In the genomic region with DNA sequence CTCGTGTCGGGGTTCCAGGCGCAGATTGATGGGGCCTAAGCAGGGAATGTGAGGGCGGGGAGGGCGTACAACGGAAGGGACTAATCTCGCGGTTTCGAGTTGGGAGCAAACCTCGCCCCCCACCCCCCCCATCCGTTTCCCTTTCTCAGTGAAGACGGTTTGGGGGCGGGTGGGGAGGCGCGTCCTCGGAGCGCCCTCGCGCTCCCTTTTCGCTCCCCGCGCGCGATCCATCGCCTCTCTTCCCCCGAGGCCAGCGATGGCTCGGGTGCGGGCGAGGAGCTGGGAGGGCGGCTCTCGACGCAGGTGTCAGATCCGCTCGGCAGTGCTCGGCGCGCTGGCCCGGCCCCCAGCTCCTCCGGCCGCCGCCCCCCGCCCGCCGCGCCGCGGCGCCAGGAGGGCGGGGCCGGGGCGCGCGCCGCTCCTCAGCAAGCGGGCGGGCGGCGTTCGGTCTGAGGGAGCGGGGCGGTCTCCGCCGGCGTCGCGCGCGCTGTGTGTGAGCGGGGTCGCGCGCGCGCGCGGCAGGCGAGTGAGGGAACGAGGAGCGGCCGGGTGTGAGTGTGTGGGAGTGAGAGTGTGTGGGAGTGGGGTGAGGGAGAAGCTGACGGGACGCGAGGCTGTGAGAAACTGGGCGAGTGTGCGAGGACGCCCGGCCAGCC, we compare ENCODE assay signal across 8 cellular contexts. TPM values are rescaled to one million over a fixed set of nuclear protein-coding genes. Genes with fewer than 3 reads are reported as not detected.
DNase-seq lines count a peak whose midpoint lies in the region; ATAC-seq, FAIRE-seq and TF ChIP-seq lines count a peak whose summit lies in the region.

A gene with protein sequence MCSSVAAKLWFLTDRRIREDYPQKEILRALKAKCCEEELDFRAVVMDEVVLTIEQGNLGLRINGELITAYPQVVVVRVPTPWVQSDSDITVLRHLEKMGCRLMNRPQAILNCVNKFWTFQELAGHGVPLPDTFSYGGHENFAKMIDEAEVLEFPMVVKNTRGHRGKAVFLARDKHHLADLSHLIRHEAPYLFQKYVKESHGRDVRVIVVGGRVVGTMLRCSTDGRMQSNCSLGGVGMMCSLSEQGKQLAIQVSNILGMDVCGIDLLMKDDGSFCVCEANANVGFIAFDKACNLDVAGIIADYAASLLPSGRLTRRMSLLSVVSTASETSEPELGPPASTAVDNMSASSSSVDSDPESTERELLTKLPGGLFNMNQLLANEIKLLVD (plus strand): TSS at position 516 of the 656 bp plus-strand sequence. CDS start 15,876 bp downstream, outside the sequence.

- H4K20me1 ChIP-seq in HepG2 (ENCODE audit: insufficient read depth, low read length) = no peaks in the 10 kb centered on the region

- H3K9ac ChIP-seq in HepG2 (ENCODE audit: insufficient read depth, low read depth, low read length) = no peak within 1 kb of the TSS

- TF ChIP-seq EP300 in HepG2 (IDR thresholded peaks at IDR 0.05; ENCODE audit: low read depth in 2 of 2, low read length in 2 of 2) (no peak), HepG2 (CRISPR knock-in tag; IDR thresholded peaks at IDR 0.05; ENCODE audit: borderline replicate concordance) (no peak)

- H3K4me3 ChIP-seq in HepG2 (replicated peaks in 1 of 3; ENCODE audit: insufficient read depth in 1 of 3, low read depth in 2 of 3, low read length in 3 of 3) = peak within 1 kb of the TSS; percentile 59 to 75 (median 70); a peak in 4 of 6 replicates

- intact Hi-C loops in HepG2 (cut with micrococcal nuclease; ENCODE audit: unreplicated experiment) = no loop called here

- under 1% methylated on average over 46 of the region's 88 CpGs for WGBS in HepG2 (ENCODE audit: low lambda C conversion rate)

- no peaks in the 10 kb centered on the region for H3K9me3 ChIP-seq in HepG2 (ENCODE audit: low read length)

- no peak for TF ChIP-seq RAD21 in HepG2 (CRISPR knock-in tag; IDR thresholded peaks at IDR 0.05)

- ATAC-seq in HG03097 (IDR thresholded peaks at IDR 0.05; ENCODE audit: low FRiP score, unreplicated experiment) (peak; percentile 68), HepG2 (peak; percentile 87)

- H3K4me2 ChIP-seq in HepG2 (ENCODE audit: low read depth, low read length) = peak within 1 kb of the TSS; percentile 79

- H3K27me3 ChIP-seq in HepG2 (ENCODE audit: control insufficient read depth in 1 of 2, insufficient read depth in 2 of 2, low read length in 2 of 2) = peaks cover 3 to 41% of the 10 kb centered on the region in 2 experiments; a peak in 3 of 5 replicates

- H3K36me3 ChIP-seq in HepG2 (replicated peaks in 1 of 2; ENCODE audit: control insufficient read depth in 1 of 2, insufficient read depth in 2 of 2, low read length in 2 of 2) = no peaks in the 10 kb centered on the region

- no peak for TF ChIP-seq CTCF in HepG2 (CRISPR knock-in tag; IDR thresholded peaks at IDR 0.05)

- in situ Hi-C loops in HepG2 (cut with HindIII; ENCODE audit: extremely low pct_ligation_motif_present, low pct_unique_long_range_greater_than_20kb) = no loop called here

- no peak for FAIRE-seq in HepG2 (lab: Jason Lieb, UNC)

- H2AFZ ChIP-seq in HepG2 (ENCODE audit: low read length) = no peak within 1 kb of the TSS

- no peaks in the 10 kb centered on the region for H3K9me3 Mint-ChIP-seq in activated CD4-positive, alpha-beta T cell treated with anti-CD3 and anti-CD28 coated beads, Interleukin-2, amount 10 ng/mL, durations not matched to agents 7 days and 5 days

- H3K27me3 Mint-ChIP-seq in activated CD4-positive, alpha-beta T cell treated with anti-CD3 and anti-CD28 coated beads, Interleukin-2, amount 10 ng/mL, durations not matched to agents 7 days and 5 days = peaks cover 41% of the 10 kb centered on the region

- no TSS peak for BruUV-seq in HepG2 (replicated peaks; lab: Mats Ljungman, UMichigan)

- peak within 1 kb of the TSS; percentile 88 for H3K27ac Mint-ChIP-seq in activated CD4-positive, alpha-beta T cell treated with anti-CD3 and anti-CD28 coated beads, Interleukin-2, amount 10 ng/mL, durations not matched to agents 7 days and 5 days

- peak within 1 kb of the TSS; percentile 87 for H3K4me3 Mint-ChIP-seq in activated CD4-positive, alpha-beta T cell treated with anti-CD3 and anti-CD28 coated beads, Interleukin-2, amount 10 ng/mL, durations not matched to agents 7 days and 5 days

- peaks cover 19% of the 10 kb centered on the region for H3K4me1 Mint-ChIP-seq in activated CD4-positive, alpha-beta T cell treated with anti-CD3 and anti-CD28 coated beads, Interleukin-2, amount 10 ng/mL, durations not matched to agents 7 days and 5 days

- POLR2A ChIA-PET in activated CD4-positive, alpha-beta T cell treated with anti-CD3 and anti-CD28 coated beads, Interleukin-2, amount 10 ng/mL, durations not matched to agents 7 days and 5 days (lab: Charles Lee) = no interaction called here
- POLR2A ChIA-PET in HepG2 (lab: Yijun Ruan, JAX) = no interaction called here

- H3K4me1 ChIP-seq in HepG2 (ENCODE audit: insufficient read depth, low read length) = peaks cover 8% of the 10 kb centered on the region

- peaks cover 2% of the 10 kb centered on the region for H3K36me3 Mint-ChIP-seq in activated CD4-positive, alpha-beta T cell treated with anti-CD3 and anti-CD28 coated beads, Interleukin-2, amount 10 ng/mL, durations not matched to agents 7 days and 5 days (ENCODE audit: low read depth)

- H3K79me2 ChIP-seq in HepG2 (ENCODE audit: insufficient read depth, low read length) = no peaks in the 10 kb centered on the region

- peak; percentile 44 to 76 for DNase-seq in activated CD8-positive, alpha-beta memory T cell treated with anti-CD3 and anti-CD28 coated beads for 1 hour (ENCODE audit: extremely low read depth in 1 of 2, low read depth in 1 of 2)
- DNase-seq in activated CD8-positive, alpha-beta memory T cell treated with anti-CD3 and anti-CD28 coated beads for 24 hours = no peak
- DNase-seq in NCI-H345 (lab: John Stamatoyannopoulos, UW) = peak; percentile 89
- DNase-seq in activated CD4-positive, alpha-beta T cell treated with anti-CD3 and anti-CD28 coated beads, Interleukin-2, amount 10 ng/mL, durations not matched to agents 7 days and 5 days = peak; percentile 65
- peak; percentile 84 for DNase-seq in dermis blood vessel endothelial cell
- no peak for DNase-seq in HepG2 (ENCODE audit: low spot score)
- DNase-seq in stimulated activated CD4-positive, alpha-beta T cell treated with anti-CD3 and anti-CD28 coated beads, Interleukin-2, amount 100 ng/mL, for 24 hours = peak; percentile 78

- no peak within 1 kb of the TSS for H3K27ac ChIP-seq in HepG2 (ENCODE audit: extremely low read length, insufficient read depth, low read length)

- no peak for TF ChIP-seq POLR2A in HepG2 (IDR thresholded peaks at IDR 0.05; ENCODE audit: insufficient read depth in 1 of 2, low read depth in 2 of 2, low read length in 2 of 2)

- CTCF ChIA-PET in activated CD4-positive, alpha-beta T cell treated with anti-CD3 and anti-CD28 coated beads, Interleukin-2, amount 10 ng/mL, durations not matched to agents 7 days and 5 days (lab: Charles Lee) = interaction anchor here (0.9 kb wide), 1 partner anchor 20 kb away, joined by 3 read pairs; no protein-coding TSS in a partner anchor
- CTCF ChIA-PET in HepG2 (lab: Yijun Ruan, JAX; ENCODE audit: low intra/inter-chr PET ratio, low total read pairs) = no interaction called here

TF ChIP-seq in HepG2, 621 proteins besides CTCF, POLR2A, EP300 and RAD21 (continues in another document):
- TF ChIP-seq ZNF333 (CRISPR knock-in tag; IDR thresholded peaks at IDR 0.05; ENCODE audit: borderline replicate concordance) = no peak
- no peak for TF ChIP-seq MAZ (IDR thresholded peaks at IDR 0.05; ENCODE audit: borderline replicate concordance, low read depth, low read length)
- 0 out of 2 replicates have a peak, but pooled peaks have one; percentile 27 for TF ChIP-seq MAZ (CRISPR knock-in tag; IDR thresholded peaks at IDR 0.05; ENCODE audit: low read depth)
- TF ChIP-seq, protein P1, sequence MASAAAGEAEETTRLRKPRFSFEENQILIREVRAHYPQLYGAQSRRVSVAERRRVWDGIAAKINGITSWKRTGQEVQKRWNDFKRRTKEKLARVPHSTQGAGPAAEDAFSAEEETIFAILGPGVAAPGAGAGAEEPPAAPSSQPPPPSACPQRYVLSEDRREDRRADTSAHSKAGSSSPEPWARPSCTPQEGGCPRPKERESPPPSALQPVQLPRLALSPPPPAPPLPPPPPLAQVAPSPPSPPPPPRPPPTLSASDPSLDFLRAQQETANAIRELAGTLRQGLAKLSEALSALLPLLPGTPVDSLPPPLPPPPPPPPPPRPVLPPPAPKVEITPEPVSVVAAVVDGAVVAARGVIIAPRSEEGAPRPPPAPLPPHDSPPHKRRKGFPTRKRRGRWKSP (CRISPR knock-in tag; IDR thresholded peaks at IDR 0.05) = no peak
- TF ChIP-seq ZNF674 (CRISPR knock-in tag; IDR thresholded peaks at IDR 0.05; ENCODE audit: low read depth) = no peak
- TF ChIP-seq RFX5 (IDR thresholded peaks at IDR 0.05; ENCODE audit: low read depth, low read length) = no peak
- no peak for TF ChIP-seq TEAD2 (CRISPR knock-in tag; IDR thresholded peaks at IDR 0.05)

RNA-seq across cellular contexts. Expression of the gene that starts here (rescaled TPM):
- total RNA-seq in activated CD4-positive, alpha-beta T cell treated with anti-CD3 and anti-CD28 coated beads, Interleukin-2, amount 10 ng/mL, durations not matched to agents 7 days and 5 days = 1 to 10 TPM; 4.7 TPM
- 46.4 and 180 TPM in 2 replicates for total RNA-seq in dermis blood vessel endothelial cell
- 0.21 and 0.33 TPM in 2 replicates for total RNA-seq in HepG2 (2016; rRNA removed; fragmentation: Illumina TruSeq; extraction: Trizol)
- total RNA-seq in HepG2 (2016; cell fraction: cytosol; rRNA removed; fragmentation: Illumina TruSeq; extraction: Trizol; ENCODE audit: low read depth) = not detected in 2 replicates
- total RNA-seq in HepG2 (2016; cell fraction: insoluble cytoplasmic fraction; rRNA removed; fragmentation: Illumina TruSeq; extraction: Trizol) = 0.22 and 0.39 TPM in 2 replicates
- total RNA-seq in HepG2 (2016; cell fraction: membrane; rRNA removed; fragmentation: Illumina TruSeq; extraction: Trizol) = 0.03 TPM in 1 of 2 replicates, not detected in the other
- total RNA-seq in HepG2 (2016; cell fraction: nucleus; rRNA removed; fragmentation: Illumina TruSeq; extraction: Trizol) = 0.78 and 1.7 TPM in 2 replicates
- polyA plus RNA-seq in HepG2 (2011; rRNA removed) = 0.35 and 0.40 TPM in 2 replicates
- polyA plus RNA-seq in HepG2 (2011; cell fraction: cytosol; rRNA removed) = 0.15 and 0.18 TPM in 2 replicates
- 0.96 and 2.2 TPM in 2 replicates for polyA plus RNA-seq in HepG2 (2011; cell fraction: nucleus; rRNA removed)
- polyA plus RNA-seq in HepG2 (2012) = 0.52 and 1.0 TPM in 2 replicates
- polyA plus RNA-seq in HepG2 (2016; cell fraction: cytosol; fragmentation: Illumina TruSeq; extraction: Trizol; ENCODE audit: low read depth) = not detected in 2 replicates
- 0.30 TPM in 1 of 2 replicates, not detected in the other for polyA plus RNA-seq in HepG2 (2016; cell fraction: insoluble cytoplasmic fraction; fragmentation: Illumina TruSeq; extraction: Trizol; ENCODE audit: low read depth)
- not detected in 2 replicates for polyA plus RNA-seq in HepG2 (2016; cell fraction: membrane; fragmentation: Illumina TruSeq; extraction: Trizol; ENCODE audit: low read depth)
- 1.3 and 1.8 TPM in 2 replicates for polyA plus RNA-seq in HepG2 (2016; cell fraction: nucleus; fragmentation: Illumina TruSeq; extraction: Trizol; ENCODE audit: insufficient read depth, low read depth)
- polyA minus RNA-seq in HepG2 (2011; rRNA and poly(A)+ RNA removed; ENCODE audit: low replicate concordance) = 0.06 and 372 TPM in 2 replicates
- 0.89 and 1.3 TPM in 2 replicates for polyA minus RNA-seq in HepG2 (2011; cell fraction: cytosol; rRNA and poly(A)+ RNA removed)
- polyA minus RNA-seq in HepG2 (2011; cell fraction: nucleus; rRNA and poly(A)+ RNA removed) = 2.2 and 2.6 TPM in 2 replicates

Comparison
In these comparisons a context has a peak if more than half of its experiments do, and no peak if none do; other contexts are left out.
1. DNase-seq: peak in activated CD8-positive, alpha-beta memory T cell treated with anti-CD3 and anti-CD28 coated beads for 1 hour (2 of 2), NCI-H345 (single experiment), activated CD4-positive, alpha-beta T cell treated with anti-CD3 and anti-CD28 coated beads, Interleukin-2, amount 10 ng/mL, durations not matched to agents 7 days and 5 days (single experiment), dermis blood vessel endothelial cell (single experiment) and stimulated activated CD4-positive, alpha-beta T cell treated with anti-CD3 and anti-CD28 coated beads, Interleukin-2, amount 100 ng/mL, for 24 hours (2 of 2); none in activated CD8-positive, alpha-beta memory T cell treated with anti-CD3 and anti-CD28 coated beads for 24 hours (single experiment) and HepG2 (single experiment).